In genomic region chr15:31811641-31812040, GRCh38 we compare ENCODE assay signal across 11 cellular contexts.
"Had no signal": no experiment of that assay in that cellular context is flagged by ENCODE, and none has a peak within 500 bp of the region (broad histone marks: within the 10 kb centered on the region; RNA-seq: fewer than 3 reads in every experiment).

No MANE protein-coding gene starts in this region.

- ATAC-seq: activated CD8-positive, alpha-beta T cell treated with anti-CD3 and anti-CD28 coated beads for 36 hours; activated T-cell treated with anti-CD3 and anti-CD28 coated beads, Interleukin-2, amount 50 U/mL, for 72 hours; pancreas had no signal

- H3K36me3 ChIP-seq: cardiac muscle cell, pancreas, transverse colon, WERI-Rb-1 had no signal

- DNase-seq: activated CD4-positive, alpha-beta T cell treated with anti-CD3 and anti-CD28 coated beads for 4 hours; activated CD8-positive, alpha-beta memory T cell treated with anti-CD3 and anti-CD28 coated beads, Interleukin-2, amount 50 U/mL, for 4 hours; activated CD8-positive, alpha-beta T cell treated with anti-CD3 and anti-CD28 coated beads for 36 hours; activated T-cell treated with anti-CD3 and anti-CD28 coated beads, Interleukin-2, amount 50 U/mL, for 72 hours; islet precursor cell; pancreas; small intestine; T-helper 9 cell; transverse colon; WERI-Rb-1 had no signal

- H3K4me1 ChIP-seq: pancreas, transverse colon had no signal

- H3K9me3 ChIP-seq: pancreas, transverse colon had no signal

- H3K4me3 ChIP-seq: cardiac muscle cell, pancreas, transverse colon had no signal

- H3K27me3 ChIP-seq: cardiac muscle cell, pancreas, transverse colon had no signal

- H3K27ac ChIP-seq: cardiac muscle cell, pancreas, transverse colon, WERI-Rb-1 had no signal
